8 cellular contexts compared by ENCODE assay signal in the genomic region with DNA sequence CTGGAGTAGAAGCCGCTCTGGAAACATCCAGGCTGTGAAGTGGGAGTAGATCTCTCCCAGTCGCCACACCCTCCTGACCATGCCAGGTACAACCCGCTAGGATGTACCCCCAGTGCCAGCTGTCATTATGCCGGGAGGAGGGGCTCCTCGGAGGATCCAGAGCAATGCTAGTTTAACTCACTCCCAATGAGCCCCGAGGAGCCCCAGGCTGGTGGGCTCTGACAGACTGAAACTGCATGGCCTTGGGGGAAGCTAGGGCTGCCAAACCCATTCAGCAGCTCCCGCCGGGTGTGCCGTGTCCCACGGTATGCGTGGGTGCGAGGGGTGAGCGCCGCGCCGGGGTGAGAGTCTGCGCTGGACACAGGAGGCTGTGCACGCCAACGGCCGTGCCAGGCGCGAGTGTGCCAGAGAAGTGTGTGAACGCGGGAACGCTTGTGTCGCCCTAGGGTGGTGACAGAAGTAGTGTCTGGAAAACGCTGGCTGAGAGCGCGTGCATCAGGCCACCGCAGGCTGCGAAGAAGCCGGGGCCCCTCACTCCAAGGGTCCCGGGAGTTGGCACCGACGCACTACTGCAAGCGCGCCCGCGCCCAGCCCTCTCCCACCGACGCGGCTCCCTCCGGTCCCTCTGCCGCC.
A peak's percentile ranks its signal among the peaks of the same experiment; 100 is the strongest.
DNase-seq lines count a peak whose midpoint lies in the region; ATAC-seq and TF ChIP-seq lines count a peak whose summit lies in the region.

No MANE protein-coding gene starts in this region.

- H3K9ac ChIP-seq in SU-DHL-6 (ENCODE audit: low read length), result peak overlapping the region; percentile 66

- H2AFZ ChIP-seq in SU-DHL-6 (ENCODE audit: low read depth, low read length, severe bottlenecking), result peak overlapping the region; percentile 55

- H3K4me3 Mint-ChIP-seq in endothelial cell (ENCODE audit: unreplicated experiment) (peak overlapping the region; percentile 89), neural crest cell (peak overlapping the region; percentile 90)

- TF ChIP-seq CTCF in SU-DHL-6 (IDR thresholded peaks at IDR 0.05; ENCODE audit: insufficient read depth, low read length, poor library complexity, severe bottlenecking), result no peak
- no peak for TF ChIP-seq CTCF in endothelial cell (IDR thresholded peaks at IDR 0.05; ENCODE audit: unreplicated experiment)
- TF ChIP-seq CTCF in neural crest cell (conservative IDR thresholded peaks at IDR 0.05), result no peak

- H3K4me1 Mint-ChIP-seq in endothelial cell (ENCODE audit: unreplicated experiment), result peaks cover 12% of the 10 kb centered on the region
- peaks cover 8% of the 10 kb centered on the region for H3K4me1 Mint-ChIP-seq in neural crest cell

- H3K27ac ChIP-seq in SU-DHL-6 (ENCODE audit: low read depth, low read length), result no peak overlapping the region

- peaks cover 11% of the 10 kb centered on the region; the same call in 1 of the 2 replicates for H3K79me2 ChIP-seq in SU-DHL-6 (ENCODE audit: insufficient read depth, low read length)

- H3K9me2 ChIP-seq in SU-DHL-6 (replicated peaks; ENCODE audit: insufficient read depth, low read length), result no peaks in the 10 kb centered on the region

- H3K27ac Mint-ChIP-seq in endothelial cell (ENCODE audit: unreplicated experiment) (no peak overlapping the region), neural crest cell (ENCODE audit: unreplicated experiment) (no peak overlapping the region)

- no peaks in the 10 kb centered on the region for H4K20me1 ChIP-seq in SU-DHL-6 (ENCODE audit: low read depth, low read length)

- 0 out of 2 replicates have a peak, but pooled peaks cover 2% of the 10 kb centered on the region for H3F3A ChIP-seq in SU-DHL-6 (ENCODE audit: insufficient read depth)

- H3K36me3 ChIP-seq in SU-DHL-6 (ENCODE audit: low read length), result no peaks in the 10 kb centered on the region

- H3K4me2 ChIP-seq in SU-DHL-6 (ENCODE audit: low read depth, low read length, poor library complexity, severe bottlenecking), result peak overlapping the region; percentile 65

- no peaks in the 10 kb centered on the region for H3K27me3 ChIP-seq in SU-DHL-6 (ENCODE audit: low read length)

- peak; percentile 24 for ATAC-seq in HG02943 (IDR thresholded peaks at IDR 0.05; ENCODE audit: low read depth, unreplicated experiment)

- H3K9me3 ChIP-seq in SU-DHL-6 (ENCODE audit: insufficient read depth, low read length), result no peaks in the 10 kb centered on the region

- peaks cover 19% of the 10 kb centered on the region for H3K27me3 Mint-ChIP-seq in endothelial cell (ENCODE audit: unreplicated experiment)
- H3K27me3 Mint-ChIP-seq in neural crest cell (ENCODE audit: low read depth), result peaks cover 45% of the 10 kb centered on the region

- H3K36me3 Mint-ChIP-seq in endothelial cell (ENCODE audit: low read depth, unreplicated experiment), result no peaks in the 10 kb centered on the region
- H3K36me3 Mint-ChIP-seq in neural crest cell (ENCODE audit: low read depth), result no peaks in the 10 kb centered on the region

- peak overlapping the region; percentile 67 for H3K4me3 ChIP-seq in SU-DHL-6 (ENCODE audit: insufficient read depth, low read length, poor library complexity, severe bottlenecking)

- peak; percentile 8 for DNase-seq in NCI-H345 treated with DMSO at 0.1 percent for 48 hours (lab: John Stamatoyannopoulos, UW; ENCODE audit: unreplicated experiment)
- no peak for DNase-seq in NCI-H345 (lab: John Stamatoyannopoulos, UW)
- no peak for DNase-seq in endothelial cell (ENCODE audit: low spot score)
- no peak for DNase-seq in neural crest cell (ENCODE audit: low read depth, low spot score)
- DNase-seq in foreskin melanocyte, result no peak
- no peak for DNase-seq in SIG-M5 treated with dmso at 0.1 percent for 504 hours (lab: John Stamatoyannopoulos, UW; ENCODE audit: unreplicated experiment)

- H3K9me3 Mint-ChIP-seq in endothelial cell (ENCODE audit: unreplicated experiment), result no peaks in the 10 kb centered on the region
- H3K9me3 Mint-ChIP-seq in neural crest cell, result no peaks in the 10 kb centered on the region
